ENCODE assay signal across 7 cellular contexts in genomic region chr18:51051105-51051712, GRCh38. TPM values are rescaled to one million over a fixed set of nuclear protein-coding genes. Genes with fewer than 3 reads are reported as not detected.
DNase-seq lines count a peak whose midpoint lies in the region; ATAC-seq and TF ChIP-seq lines count a peak whose summit lies in the region.

No MANE protein-coding gene starts in this region.

- H3K27ac ChIP-seq in HL-60 (replicated peaks) = no peak overlapping the region
- no peak overlapping the region for H3K27ac ChIP-seq in lung (ENCODE audit: low read depth in 1 of 2, low read length in 1 of 2)
- H3K27ac ChIP-seq in effector memory CD4-positive, alpha-beta T cell (ENCODE audit: insufficient read depth, low read length, poor library complexity, severe bottlenecking) = no peak overlapping the region

- peaks cover 0 to 4% of the 10 kb centered on the region in 2 donors for H3K4me1 ChIP-seq in lung (ENCODE audit: control insufficient read depth in 2 of 2, insufficient read depth in 2 of 2, low read length in 2 of 2)
- H3K4me1 ChIP-seq in effector memory CD4-positive, alpha-beta T cell (ENCODE audit: control insufficient read depth, insufficient read depth, low read length, poor library complexity, severe bottlenecking) = peaks cover 9% of the 10 kb centered on the region

- ATAC-seq in GM19468 (IDR thresholded peaks at IDR 0.05; ENCODE audit: extremely low read depth, unreplicated experiment) = peak; percentile 45
- ATAC-seq in lung (ENCODE audit: insufficient read depth, low FRiP score) = peak; percentile 82

- DNase-seq in ELR (ENCODE audit: low read depth) (peak; percentile 79), HL-60 (ENCODE audit: low read depth in 1 of 2, low spot score in 1 of 2) (peak in 1 of 2 experiments; percentile 52), OCI-M1 (lab: John Stamatoyannopoulos, UW) (peak; percentile 69), cerebellar cortex (ENCODE audit: low spot score) (peak; percentile 74), lung (ENCODE audit: low spot score) (no peak)
- no peak for DNase-seq in effector memory CD4-positive, alpha-beta T cell

- peak; percentile 95 for TF ChIP-seq CTCF in HL-60 (IDR thresholded peaks at IDR 0.05; ENCODE audit: insufficient read depth, low read length)
- TF ChIP-seq CTCF in lung (IDR thresholded peaks at IDR 0.05; ENCODE audit: control extremely low read depth, extremely low read depth) = peak; percentile 60

- 46 to 53% methylated on average over 2 of the region's 2 CpGs for WGBS in lung, 2 donors

- H3K27me3 ChIP-seq in HL-60 (ENCODE audit: insufficient read depth, poor library complexity, severe bottlenecking) (no peaks in the 10 kb centered on the region), lung (ENCODE audit: control insufficient read depth, insufficient read depth) (no peaks in the 10 kb centered on the region)
- H3K27me3 ChIP-seq in effector memory CD4-positive, alpha-beta T cell (replicated peaks; ENCODE audit: control insufficient read depth, insufficient read depth, low read length, poor library complexity, severe bottlenecking) = no peaks in the 10 kb centered on the region

- no peaks in the 10 kb centered on the region for H3K9me3 ChIP-seq in lung (ENCODE audit: control insufficient read depth in 2 of 2, insufficient read depth in 1 of 2, low read length in 1 of 2)
- H3K9me3 ChIP-seq in effector memory CD4-positive, alpha-beta T cell (ENCODE audit: control insufficient read depth, low read length) = no peaks in the 10 kb centered on the region

- H3K36me3 ChIP-seq in lung (ENCODE audit: control insufficient read depth in 2 of 2, insufficient read depth in 2 of 2, low read length in 2 of 2) = peaks cover 3% of the 10 kb centered on the region in 2 donors
- H3K36me3 ChIP-seq in effector memory CD4-positive, alpha-beta T cell (ENCODE audit: control insufficient read depth, insufficient read depth, low read length) = peaks cover 12% of the 10 kb centered on the region

- H3K4me3 ChIP-seq in HL-60 (replicated peaks; ENCODE audit: insufficient read depth, low read length) (no peak overlapping the region), lung (no peak overlapping the region)
- H3K4me3 ChIP-seq in effector memory CD4-positive, alpha-beta T cell (ENCODE audit: insufficient read depth, low read depth, low read length, poor library complexity, severe bottlenecking) = no peak overlapping the region

RNA-seq across cellular contexts. Expression of gene SMAD4, which starts 21.2 kb away (rescaled TPM):
- total RNA-seq in lung = 100 to 1,000 TPM in 1 of 2 donors, 10 to 100 TPM in 1; 86.5 to 143 TPM
- polyA plus RNA-seq in lung = 10 to 100 TPM; 12.5 to 34.8 TPM

Comparison
In these comparisons a context has a peak if more than half of its experiments do, and no peak if none do; other contexts are left out.
1. DNase-seq: peak in ELR (single experiment), OCI-M1 (single experiment) and cerebellar cortex (single experiment); none in lung (single experiment) and effector memory CD4-positive, alpha-beta T cell (0 of 3).